ENCODE assay signal across 8 cellular contexts in genomic region chrX:94329182-94329581, GRCh38.
"Had no signal": no experiment of that assay in that cellular context is flagged by ENCODE, and none has a peak within 500 bp of the region (broad histone marks: within the 10 kb centered on the region; RNA-seq: fewer than 3 reads in every experiment).

No MANE protein-coding gene starts in this region.

- FAIRE-seq: H54, HTR-8/SVneo, K562 had no signal

- H3K4me2 ChIP-seq: GM23338 had no signal

- H3K4me3 ChIP-seq: GM23338, K562 had no signal

- DNase-seq: H9, HCEC 1CT, IMR-90, KG1 had no signal

- H2AFZ ChIP-seq: GM23338 had no signal

- ATAC-seq: GM23338, K562 had no signal
